Comparison of ENCODE assay signal across 8 cellular contexts in the genomic region with DNA sequence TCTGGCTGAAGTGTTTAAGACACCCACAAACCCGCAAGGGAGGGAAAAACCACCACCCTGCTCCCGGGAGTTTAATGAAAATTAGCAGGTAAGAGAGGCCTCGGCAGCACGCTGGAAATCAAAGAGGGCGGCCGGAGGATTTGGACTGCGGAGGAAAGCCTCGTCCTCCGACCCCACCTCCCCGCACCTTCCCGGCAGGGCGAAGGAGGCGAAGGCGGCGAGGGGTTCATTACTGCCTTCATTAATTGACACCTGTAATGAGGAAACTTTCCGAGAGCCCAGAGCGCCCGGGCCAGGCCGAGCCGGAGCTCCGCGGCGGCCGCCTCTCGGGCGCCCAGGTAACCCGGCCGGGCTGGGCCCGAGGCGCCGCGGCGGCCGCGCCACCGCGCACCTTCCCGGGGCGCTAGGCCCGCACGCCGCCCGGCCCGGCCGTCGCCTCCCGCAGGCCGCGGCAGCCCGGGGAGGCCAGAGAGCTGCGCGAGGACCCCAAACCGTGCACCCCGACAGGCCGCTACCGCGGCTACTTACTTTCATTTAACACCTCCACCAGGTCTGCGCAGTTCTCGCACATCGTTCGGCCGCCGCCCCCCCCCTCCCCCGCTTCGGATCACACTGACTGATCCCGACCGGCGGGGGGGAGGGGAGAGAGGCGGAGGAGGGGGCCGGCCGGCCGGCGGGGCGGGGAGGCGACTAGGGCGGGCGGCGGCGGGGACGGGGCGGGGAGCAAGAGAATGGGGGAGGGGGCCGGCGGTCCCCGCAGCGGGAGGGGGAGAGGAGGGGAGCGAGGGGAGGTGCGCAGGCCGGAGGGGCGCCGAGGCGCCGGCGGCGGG. TPM values are rescaled to one million over a fixed set of nuclear protein-coding genes. Genes with fewer than 3 reads are reported as not detected.
DNase-seq lines count a peak whose midpoint lies in the region; ATAC-seq and TF ChIP-seq lines count a peak whose summit lies in the region.

No MANE protein-coding gene starts in this region.

- no peak overlapping the region for H2BK12ac ChIP-seq in H9 (ENCODE audit: insufficient read length, low read depth, low read length)

- H3K4me1 Mint-ChIP-seq in H9: peaks cover 22 to 28% of the 10 kb centered on the region in 2 experiments
- peaks cover 23% of the 10 kb centered on the region for H3K4me1 Mint-ChIP-seq in T-helper 2 cell treated with Interferon-gamma antibody and Interleukin-4, amounts not matched to agents 5 μg/mL and 100 μg/mL, for 36 hours (ENCODE audit: low read depth)

- no peaks in the 10 kb centered on the region for H3K27me3 ChIP-seq in H9 (ENCODE audit: insufficient read depth, low read length)
- H3K27me3 ChIP-seq in ascending aorta: no peaks in the 10 kb centered on the region
- H3K27me3 ChIP-seq in hepatocyte: no peaks in the 10 kb centered on the region
- H3K27me3 ChIP-seq in aorta (ENCODE audit: control insufficient read depth in 1 of 2, insufficient read depth in 2 of 2, low read length in 1 of 2): no peaks in the 10 kb centered on the region

- peaks cover 7% of the 10 kb centered on the region for H3K23me2 ChIP-seq in H9 (ENCODE audit: insufficient read length, low read depth, low read length, poor library complexity, severe bottlenecking)

- H2BK20ac ChIP-seq in H9 (ENCODE audit: low read depth, low read length, poor library complexity, severe bottlenecking): no peak overlapping the region

- no peak overlapping the region for H2BK15ac ChIP-seq in H9 (ENCODE audit: low read depth, low read length)

- H3K18ac ChIP-seq in H9 (ENCODE audit: insufficient read length, low read depth, low read length): peak overlapping the region; percentile 50

- TF ChIP-seq CTCF in H9 (conservative IDR thresholded peaks at IDR 0.05): no peak
- TF ChIP-seq CTCF in ascending aorta (IDR thresholded peaks at IDR 0.05): peak in 1 of 3 experiments; percentile 6
- no peak for TF ChIP-seq CTCF in hepatocyte (IDR thresholded peaks at IDR 0.05; ENCODE audit: poor library complexity)
- TF ChIP-seq CTCF in retinal pigment epithelial cell (conservative IDR thresholded peaks at IDR 0.05; ENCODE audit: low read depth, low read length): no peak

- no peak overlapping the region for H3T11ph ChIP-seq in H9 (ENCODE audit: low read length)

- H3K14ac ChIP-seq in H9 (ENCODE audit: insufficient read depth, low read length): peak overlapping the region; percentile 37

- H3K4ac ChIP-seq in H9 (ENCODE audit: low read depth, low read length): no peak overlapping the region

- peak overlapping the region; percentile 93 to 96 for H3K4me3 Mint-ChIP-seq in H9
- H3K4me3 Mint-ChIP-seq in T-helper 2 cell treated with Interferon-gamma antibody and Interleukin-4, amounts not matched to agents 5 μg/mL and 100 μg/mL, for 36 hours: peak overlapping the region; percentile 91

- no peaks in the 10 kb centered on the region for H3K27me3 Mint-ChIP-seq in H9 (ENCODE audit: low read depth)
- H3K27me3 Mint-ChIP-seq in T-helper 2 cell treated with Interferon-gamma antibody and Interleukin-4, amounts not matched to agents 5 μg/mL and 100 μg/mL, for 36 hours (ENCODE audit: low read depth): no peaks in the 10 kb centered on the region

- H3K4me3 ChIP-seq in ascending aorta (peak overlapping the region; percentile 89 to 96), hepatocyte (peak overlapping the region; percentile 96), retinal pigment epithelial cell (ENCODE audit: low read length) (peak overlapping the region; percentile 90), aorta (ENCODE audit: low read length in 2 of 2) (peak overlapping the region; percentile 64 to 97)

- peak overlapping the region; percentile 92 for H3K9ac ChIP-seq in H9 (ENCODE audit: extremely low read depth, insufficient read length, low read length)

- no peak overlapping the region for H2AK5ac ChIP-seq in H9 (ENCODE audit: insufficient read length, low read length)

- H3K9me2 ChIP-seq in hepatocyte (replicated peaks; ENCODE audit: insufficient read depth): no peaks in the 10 kb centered on the region

- no peak overlapping the region for H4K91ac ChIP-seq in H9 (ENCODE audit: insufficient read length, low read depth, low read length)

- H3K4me2 ChIP-seq in H9 (ENCODE audit: insufficient read depth, insufficient read length, low read length): peak overlapping the region; percentile 85
- peak overlapping the region; percentile 77 for H3K4me2 ChIP-seq in hepatocyte

- peaks cover 0 to 3% of the 10 kb centered on the region in 2 donors for H3K36me3 ChIP-seq in ascending aorta
- no peaks in the 10 kb centered on the region for H3K36me3 ChIP-seq in hepatocyte (replicated peaks; ENCODE audit: insufficient read depth, low read depth)
- H3K36me3 ChIP-seq in aorta (ENCODE audit: control insufficient read depth in 1 of 2, insufficient read depth in 2 of 2, low read length in 1 of 2): no peaks in the 10 kb centered on the region

- H4K5ac ChIP-seq in H9 (ENCODE audit: insufficient read length, low read depth, low read length): no peak overlapping the region

- H3K27ac ChIP-seq in H9 (ENCODE audit: insufficient read length, low read depth, low read length) (peak overlapping the region; percentile 29), ascending aorta (peak overlapping the region; percentile 98 to 99), hepatocyte (peak overlapping the region; percentile 99), aorta (ENCODE audit: low read depth in 1 of 2, low read length in 2 of 2) (peak overlapping the region; percentile 73 to 86)

- H3K36me3 Mint-ChIP-seq in H9 (ENCODE audit: insufficient read depth in 1 of 3, low read depth in 3 of 3): peaks cover 6 to 26% (median 25%) of the 10 kb centered on the region in 3 experiments
- peaks cover 21% of the 10 kb centered on the region for H3K36me3 Mint-ChIP-seq in T-helper 2 cell treated with Interferon-gamma antibody and Interleukin-4, amounts not matched to agents 5 μg/mL and 100 μg/mL, for 36 hours (ENCODE audit: low read depth)

- peak; percentile 87 for ATAC-seq in aorta (ENCODE audit: low FRiP score)

- DNase-seq in ELF-1 (ENCODE audit: low read depth, low spot score): peak; percentile 77
- DNase-seq in H9: peak; percentile 88
- peak; percentile 78 for DNase-seq in NAMALWA (ENCODE audit: low spot score)
- DNase-seq in T-helper 2 cell treated with Interferon-gamma antibody and Interleukin-4, amounts not matched to agents 5 μg/mL and 100 μg/mL, for 36 hours (ENCODE audit: low spot score): peak; percentile 63
- peak; percentile 50 to 92 for DNase-seq in ascending aorta (ENCODE audit: low spot score in 2 of 2)
- DNase-seq in hepatocyte (ENCODE audit: low spot score): peak; percentile 95
- no peak for DNase-seq in retinal pigment epithelial cell (ENCODE audit: low read depth)
- peak; percentile 90 to 96 for DNase-seq in aorta

- H3K9me3 ChIP-seq in H9 (ENCODE audit: control insufficient read depth, low read depth, low read length) (no peaks in the 10 kb centered on the region), ascending aorta (no peaks in the 10 kb centered on the region), hepatocyte (ENCODE audit: low read depth) (no peaks in the 10 kb centered on the region), aorta (ENCODE audit: control insufficient read depth, low read length) (no peaks in the 10 kb centered on the region)

- H3K4me1 ChIP-seq in H9 (ENCODE audit: insufficient read depth, low read length): no peaks in the 10 kb centered on the region; the same call in 1 of the 2 replicates
- H3K4me1 ChIP-seq in ascending aorta: peaks cover 0 to 9% of the 10 kb centered on the region in 2 donors
- peaks cover 25% of the 10 kb centered on the region for H3K4me1 ChIP-seq in hepatocyte (ENCODE audit: insufficient read depth)
- no peaks in the 10 kb centered on the region for H3K4me1 ChIP-seq in aorta (ENCODE audit: control insufficient read depth in 1 of 2, insufficient read depth in 2 of 2, low read length in 2 of 2)

- H2BK5ac ChIP-seq in H9 (ENCODE audit: insufficient read length, low read length): no peak overlapping the region

- intact Hi-C loops in ascending aorta (cut with DNase I): loop anchor here (2.0 to 10.0 kb wide), 7 partner anchors 227 to 586 kb away; partner anchors contain the start of genes CCT4, FAM161A, REL and SANBR
- intact Hi-C loops in aorta (cut with DNase I): loop anchor here in 1 of 2 donors (2.0 to 5.0 kb wide), 3 partner anchors 68 to 417 kb away; partner anchors contain the start of genes CCT4 and XPO1

- H2AFZ ChIP-seq in H9 (ENCODE audit: low read length): no peak overlapping the region
- peak overlapping the region; percentile 54 for H2AFZ ChIP-seq in hepatocyte

- H3K9me3 Mint-ChIP-seq in H9: no peaks in the 10 kb centered on the region; a peak in 1 of 5 replicates
- H3K9me3 Mint-ChIP-seq in T-helper 2 cell treated with Interferon-gamma antibody and Interleukin-4, amounts not matched to agents 5 μg/mL and 100 μg/mL, for 36 hours: no peaks in the 10 kb centered on the region

- peak overlapping the region; percentile 98 to 99 (median 99) for H3K27ac Mint-ChIP-seq in H9
- peak overlapping the region; percentile 96 for H3K27ac Mint-ChIP-seq in T-helper 2 cell treated with Interferon-gamma antibody and Interleukin-4, amounts not matched to agents 5 μg/mL and 100 μg/mL, for 36 hours

- H3K23ac ChIP-seq in H9 (ENCODE audit: insufficient read length, low read depth, low read length): no peak overlapping the region

- no CpG with 5 or more reads among the region's 94 CpGs for WGBS in H9 (ENCODE audit: extremely low coverage, insufficient read length, low lambda C conversion rate)
- WGBS in hepatocyte (ENCODE audit: low lambda C conversion rate, missing lambda C conversion rate): under 1% methylated on average over 48 of the region's 94 CpGs
- 0 to 1% methylated on average over 26 to 89 of the region's 94 CpGs for WGBS in aorta, 2 donors

- H4K8ac ChIP-seq in H9 (replicated peaks; ENCODE audit: insufficient read length, low read depth, low read length): no peak overlapping the region

- H3K79me2 ChIP-seq in H9 (ENCODE audit: insufficient read depth, low read length) (peaks cover 37% of the 10 kb centered on the region; the same call in 1 of the 2 replicates), hepatocyte (peaks cover 69% of the 10 kb centered on the region)

- H2BK120ac ChIP-seq in H9 (ENCODE audit: low read depth, low read length, poor library complexity, severe bottlenecking): no peak overlapping the region

- H3K56ac ChIP-seq in H9 (ENCODE audit: insufficient read length, low read depth, low read length): no peak overlapping the region

- H3K79me1 ChIP-seq in H9 (ENCODE audit: insufficient read depth, low read depth, low read length, poor library complexity, severe bottlenecking): peaks cover 2% of the 10 kb centered on the region

- H4K20me1 ChIP-seq in H9 (ENCODE audit: control insufficient read depth, insufficient read depth, insufficient read length) (no peaks in the 10 kb centered on the region), hepatocyte (ENCODE audit: insufficient read depth, poor library complexity, severe bottlenecking) (peaks cover 43% of the 10 kb centered on the region)

RNA-seq across cellular contexts. Expression of gene USP34, which starts 0.6 kb away (rescaled TPM):
- total RNA-seq in H9 (2021): 84.3 and 93.9 TPM in 2 replicates
- 59.3 TPM for total RNA-seq in ascending aorta
- total RNA-seq in hepatocyte: 115 and 125 TPM in 2 replicates
- 36.8 and 46.3 TPM in 2 replicates for polyA plus RNA-seq in hepatocyte
- total RNA-seq in aorta: 100 to 1,000 TPM; 128 to 146 TPM
- 10 to 100 TPM; 25.2 to 54.4 TPM for polyA plus RNA-seq in aorta

Comparison
In these comparisons a context has a peak if more than half of its experiments do, and no peak if none do; other contexts are left out.
1. H3K27ac ChIP-seq: peak in every context shown above with its lines; median percentile 99 in hepatocyte; 98 in ascending aorta; 80 in aorta; 29 in H9.